ENCODE assay signal across 18 cellular contexts in genomic region chr1:40564506-40564905, GRCh38. TPM values are rescaled to one million over a fixed set of nuclear protein-coding genes. Genes with fewer than 3 reads are reported as not detected.
A peak's percentile ranks its signal among the peaks of the same experiment; 100 is the strongest.
DNase-seq lines count a peak whose midpoint lies in the region; ATAC-seq, FAIRE-seq and TF ChIP-seq lines count a peak whose summit lies in the region.
"Had no signal": no experiment of that assay in that cellular context is flagged by ENCODE, and none has a peak within 500 bp of the region (broad histone marks: within the 10 kb centered on the region; RNA-seq: fewer than 3 reads in every experiment).

No MANE protein-coding gene starts in this region.

- no peaks in the 10 kb centered on the region for H3K4me1 ChIP-seq in GM23338 (ENCODE audit: insufficient read depth)

- ATAC-seq in GM23338 (peak; percentile 45; the same call in 1 of the 3 replicates), WTC11 (peak; percentile 22; the same call in 1 of the 2 replicates), HG03469 (IDR thresholded peaks at IDR 0.05; ENCODE audit: unreplicated experiment) (no peak)

- FAIRE-seq in urothelium cell line (lab: Jason Lieb, UNC), result peak; percentile 27
- FAIRE-seq: GM12891, GM18507, H1 had no signal

- H2AFZ ChIP-seq in GM23338, result no peak overlapping the region

- H3K4me3 ChIP-seq in GM23338, result no peak overlapping the region

- H3K9me3 Mint-ChIP-seq in GM23338, result peaks cover 4% of the 10 kb centered on the region; the same call in 1 of the 3 replicates
- H3K9me3 Mint-ChIP-seq in WTC11, result peaks cover 21% of the 10 kb centered on the region
- H3K9me3 Mint-ChIP-seq in neural crest cell, result no peaks in the 10 kb centered on the region
- peaks cover 2% of the 10 kb centered on the region for H3K9me3 Mint-ChIP-seq in activated T-cell treated with anti-CD3 and anti-CD28 coated beads, Interleukin-2, amount 50 U/mL, for 24 hours

- POLR2A ChIA-PET in WTC11 (lab: Charles Lee), result no interaction called here

- H3K27me3 ChIP-seq in GM23338 (ENCODE audit: insufficient read depth), result no peaks in the 10 kb centered on the region

- H3K36me3 Mint-ChIP-seq in GM23338 (ENCODE audit: low read depth), result peaks cover 4% of the 10 kb centered on the region; the same call in 2 of the 3 replicates
- peaks cover 4% of the 10 kb centered on the region for H3K36me3 Mint-ChIP-seq in WTC11
- H3K36me3 Mint-ChIP-seq in neural crest cell (ENCODE audit: low read depth), result peaks cover 3% of the 10 kb centered on the region
- H3K36me3 Mint-ChIP-seq in activated T-cell treated with anti-CD3 and anti-CD28 coated beads, Interleukin-2, amount 50 U/mL, for 24 hours (ENCODE audit: low read depth), result no peaks in the 10 kb centered on the region
- H3K36me3 Mint-ChIP-seq: CD4-positive, alpha-beta memory T cell had no signal

- H3K4me1 Mint-ChIP-seq in GM23338 (peaks cover 4% of the 10 kb centered on the region; the same call in 1 of the 3 replicates), WTC11 (no peaks in the 10 kb centered on the region), neural crest cell (no peaks in the 10 kb centered on the region)
- peaks cover 11% of the 10 kb centered on the region for H3K4me1 Mint-ChIP-seq in activated T-cell treated with anti-CD3 and anti-CD28 coated beads, Interleukin-2, amount 50 U/mL, for 24 hours (ENCODE audit: low read depth)
- H3K4me1 Mint-ChIP-seq: CD4-positive, alpha-beta memory T cell had no signal

- H3K9me2 ChIP-seq in GM23338 (ENCODE audit: insufficient read depth), result no peaks in the 10 kb centered on the region

- H3K27ac ChIP-seq in GM23338 (ENCODE audit: low read depth), result no peak overlapping the region

- no peaks in the 10 kb centered on the region for H4K20me1 ChIP-seq in GM23338 (replicated peaks; ENCODE audit: insufficient read depth)

- CTCF ChIA-PET in WTC11 (lab: Charles Lee), result no interaction called here

- H3K27me3 Mint-ChIP-seq in GM23338 (ENCODE audit: insufficient read depth, low read depth, poor library complexity) (no peaks in the 10 kb centered on the region), WTC11 (ENCODE audit: low read depth) (peaks cover 4% of the 10 kb centered on the region; the same call in 1 of the 2 replicates), neural crest cell (ENCODE audit: low read depth) (peaks cover 4% of the 10 kb centered on the region)
- no peaks in the 10 kb centered on the region for H3K27me3 Mint-ChIP-seq in activated T-cell treated with anti-CD3 and anti-CD28 coated beads, Interleukin-2, amount 50 U/mL, for 24 hours

- H3K4me2 ChIP-seq in GM23338, result no peak overlapping the region

- H3K79me2 ChIP-seq in GM23338 (replicated peaks; ENCODE audit: insufficient read depth), result no peaks in the 10 kb centered on the region

- no peak for TF ChIP-seq CTCF in GM23338 (conservative IDR thresholded peaks at IDR 0.05; ENCODE audit: low read depth in 2 of 2)
- no peak for TF ChIP-seq CTCF in WTC11 (IDR thresholded peaks at IDR 0.05)
- TF ChIP-seq CTCF in neural crest cell (conservative IDR thresholded peaks at IDR 0.05), result no peak

- DNase-seq in GM23338 (ENCODE audit: low spot score) (no peak), WTC11 (ENCODE audit: low spot score) (no peak), neural crest cell (ENCODE audit: low read depth, low spot score) (no peak), urothelium cell line (ENCODE audit: low spot score) (no peak)
- no peak for DNase-seq in activated T-cell treated with anti-CD3 and anti-CD28 coated beads, Interleukin-2, amount 50 U/mL, for 24 hours
- DNase-seq: C1 segment of cervical spinal cord; Calu3; CD4-positive, alpha-beta memory T cell; COR-L47; DMS53; DMS79 treated with DMSO at 0.1 percent for 48 hours; GF-D8; H7; HCEC 1CT had no signal

- no peaks in the 10 kb centered on the region for H3K36me3 ChIP-seq in GM23338 (ENCODE audit: insufficient read depth)

- H3F3A ChIP-seq in GM23338 (replicated peaks; ENCODE audit: low read depth), result no peaks in the 10 kb centered on the region

- no peak overlapping the region for H3K27ac Mint-ChIP-seq in GM23338
- H3K27ac Mint-ChIP-seq in WTC11, result no peak overlapping the region
- H3K27ac Mint-ChIP-seq in neural crest cell (ENCODE audit: unreplicated experiment), result peak overlapping the region; percentile 3
- H3K27ac Mint-ChIP-seq in activated T-cell treated with anti-CD3 and anti-CD28 coated beads, Interleukin-2, amount 50 U/mL, for 24 hours, result no peak overlapping the region
- H3K27ac Mint-ChIP-seq: CD4-positive, alpha-beta memory T cell had no signal

- H3K4me3 Mint-ChIP-seq in GM23338 (no peak overlapping the region), WTC11 (no peak overlapping the region), neural crest cell (no peak overlapping the region)
- no peak overlapping the region for H3K4me3 Mint-ChIP-seq in activated T-cell treated with anti-CD3 and anti-CD28 coated beads, Interleukin-2, amount 50 U/mL, for 24 hours
- H3K4me3 Mint-ChIP-seq: CD4-positive, alpha-beta memory T cell had no signal

TF ChIP-seq in GM23338, 12 proteins besides CTCF, POLR2A, EP300 and RAD21 (continues in another document):
- no peak for TF ChIP-seq STAT1 (IDR thresholded peaks at IDR 0.05; ENCODE audit: unreplicated experiment)

TF ChIP-seq in WTC11, 78 proteins besides CTCF, POLR2A, EP300 and RAD21 (continues in another document):
- no peak for TF ChIP-seq PRDM15 (CRISPR knock-in tag; IDR thresholded peaks at IDR 0.05)
- no peak for TF ChIP-seq ZNF671 (CRISPR knock-in tag; IDR thresholded peaks at IDR 0.05)
- no peak for TF ChIP-seq NR2C2 (CRISPR knock-in tag; IDR thresholded peaks at IDR 0.05)
- no peak for TF ChIP-seq ZNF512 (CRISPR knock-in tag; IDR thresholded peaks at IDR 0.05; ENCODE audit: borderline replicate concordance)
- TF ChIP-seq PRRX2 (CRISPR knock-in tag; IDR thresholded peaks at IDR 0.05), result no peak
- TF ChIP-seq FOXK1 (CRISPR knock-in tag; IDR thresholded peaks at IDR 0.05), result no peak
- no peak for TF ChIP-seq NR1H2 (CRISPR knock-in tag; IDR thresholded peaks at IDR 0.05)
- TF ChIP-seq ESRRA (CRISPR knock-in tag; IDR thresholded peaks at IDR 0.05; ENCODE audit: borderline replicate concordance), result no peak
- no peak for TF ChIP-seq GABPB1 (CRISPR knock-in tag; IDR thresholded peaks at IDR 0.05)
- TF ChIP-seq, protein P1, sequence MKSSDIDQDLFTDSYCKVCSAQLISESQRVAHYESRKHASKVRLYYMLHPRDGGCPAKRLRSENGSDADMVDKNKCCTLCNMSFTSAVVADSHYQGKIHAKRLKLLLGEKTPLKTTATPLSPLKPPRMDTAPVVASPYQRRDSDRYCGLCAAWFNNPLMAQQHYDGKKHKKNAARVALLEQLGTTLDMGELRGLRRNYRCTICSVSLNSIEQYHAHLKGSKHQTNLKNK (CRISPR knock-in tag; IDR thresholded peaks at IDR 0.05), result no peak
- TF ChIP-seq ZBTB21 (CRISPR knock-in tag; IDR thresholded peaks at IDR 0.05; ENCODE audit: borderline replicate concordance), result no peak
- no peak for TF ChIP-seq JAZF1 (CRISPR knock-in tag; IDR thresholded peaks at IDR 0.05)
- no peak for TF ChIP-seq MAX (CRISPR knock-in tag; IDR thresholded peaks at IDR 0.05)
- no peak for TF ChIP-seq ZNF396 (CRISPR knock-in tag; IDR thresholded peaks at IDR 0.05; ENCODE audit: borderline replicate concordance)

RNA-seq across cellular contexts. Expression of gene ZNF684, which starts 33.1 kb away (rescaled TPM):
- 7.6 and 11.5 TPM in 2 replicates for total RNA-seq in GM23338 (2014; rRNA removed; shearing (Covaris generic))
- polyA plus RNA-seq in GM23338 (2016; fragmentation: Nextera tagmentation; extraction: Ambion mirVana), result 4.7 and 8.9 TPM in 2 replicates
- total RNA-seq in WTC11 (2021) (5.0 to 9.8 TPM (median 7.7 TPM) in 3 replicates), neural crest cell (6.4 and 7.9 TPM in 2 replicates)

RNA-seq across cellular contexts. Expression of gene EXO5, which starts 55.9 kb away (rescaled TPM):
- 5.9 and 7.2 TPM in 2 replicates for total RNA-seq in GM23338 (2014; rRNA removed; shearing (Covaris generic))
- polyA plus RNA-seq in GM23338 (2016; fragmentation: Nextera tagmentation; extraction: Ambion mirVana), result 3.8 and 4.4 TPM in 2 replicates
- total RNA-seq in WTC11 (2021), result 5.5 to 9.8 TPM (median 8.7 TPM) in 3 replicates
- 15.5 and 19.7 TPM in 2 replicates for total RNA-seq in neural crest cell
